ENCODE assay signal across 8 cellular contexts in genomic region chr7:134547738-134548054, GRCh38. TPM values are rescaled to one million over a fixed set of nuclear protein-coding genes. Genes with fewer than 3 reads are reported as not detected.
DNase-seq lines count a peak whose midpoint lies in the region; ATAC-seq and TF ChIP-seq lines count a peak whose summit lies in the region.

No MANE protein-coding gene starts in this region.

- H3K4me3 ChIP-seq in AG10803 (ENCODE audit: low read length): peak overlapping the region; percentile 62
- H3K4me3 ChIP-seq in astrocyte of the spinal cord (ENCODE audit: low read depth, low read length): peak overlapping the region; percentile 48
- H3K4me3 ChIP-seq in testis: no peak overlapping the region

- H3K27ac Mint-ChIP-seq in activated CD4-positive, alpha-beta memory T cell treated with anti-CD3 and anti-CD28 coated beads, Interleukin-2, amount 10 ng/mL, durations not matched to agents 7 days and 5 days: no peak overlapping the region

- 33 to 44% methylated on average over 10 of the region's 10 CpGs for WGBS in testis, 2 donors

- DNase-seq in AG10803 (ENCODE audit: low read depth): peak; percentile 54
- peak; percentile 82 for DNase-seq in astrocyte of the spinal cord (ENCODE audit: low read depth, low spot score)
- DNase-seq in iris pigment epithelial cell (ENCODE audit: low read depth): peak; percentile 81
- peak; percentile 84 for DNase-seq in testis
- DNase-seq in activated CD4-positive, alpha-beta memory T cell treated with anti-CD3 and anti-CD28 coated beads, Interleukin-2, amount 10 ng/mL, durations not matched to agents 7 days and 5 days: no peak
- no peak for DNase-seq in NOMO-1 treated with dmso at 0.1 percent for 144 hours (lab: John Stamatoyannopoulos, UW; ENCODE audit: unreplicated experiment)

- intact Hi-C loops in testis (cut with DNase I; ENCODE audit: low total_unique reads): no loop called here

- H3K36me3 ChIP-seq in testis (ENCODE audit: low read depth, missing control alignments): no peaks in the 10 kb centered on the region

- H3K4me1 ChIP-seq in testis: peaks cover 3% of the 10 kb centered on the region

- in situ Hi-C loops in astrocyte of the spinal cord (cut with HindIII; ENCODE audit: low sequenced_read_pairs): no loop called here

- CTCF ChIA-PET in activated CD4-positive, alpha-beta memory T cell treated with anti-CD3 and anti-CD28 coated beads, Interleukin-2, amount 10 ng/mL, durations not matched to agents 7 days and 5 days (lab: Charles Lee): interaction anchor here (0.7 to 5.3 kb wide), 14 partner anchors 9 to 1121 kb away, joined by 3 to 56 read pairs (median 4); no protein-coding TSS in a partner anchor

- H3K9me3 Mint-ChIP-seq in activated CD4-positive, alpha-beta memory T cell treated with anti-CD3 and anti-CD28 coated beads, Interleukin-2, amount 10 ng/mL, durations not matched to agents 7 days and 5 days: no peaks in the 10 kb centered on the region

- POLR2A ChIA-PET in activated CD4-positive, alpha-beta memory T cell treated with anti-CD3 and anti-CD28 coated beads, Interleukin-2, amount 10 ng/mL, durations not matched to agents 7 days and 5 days (lab: Charles Lee): no interaction called here

- no peaks in the 10 kb centered on the region for H3K27me3 ChIP-seq in testis

- no peak for TF ChIP-seq CTCF in AG10803 (conservative IDR thresholded peaks at IDR 0.05; ENCODE audit: low read length)
- TF ChIP-seq CTCF in astrocyte of the spinal cord (IDR thresholded peaks at IDR 0.05; ENCODE audit: low read depth, low read length): no peak
- TF ChIP-seq CTCF in testis (IDR thresholded peaks at IDR 0.05): no peak

- ATAC-seq in GM19372 (IDR thresholded peaks at IDR 0.05; ENCODE audit: low read depth, unreplicated experiment) (peak; percentile 86), HG03280 (IDR thresholded peaks at IDR 0.05; ENCODE audit: unreplicated experiment) (peak; percentile 70)

- peaks cover 26% of the 10 kb centered on the region for H3K27me3 Mint-ChIP-seq in activated CD4-positive, alpha-beta memory T cell treated with anti-CD3 and anti-CD28 coated beads, Interleukin-2, amount 10 ng/mL, durations not matched to agents 7 days and 5 days

- H3K27ac ChIP-seq in testis: peak overlapping the region in 1 of 2 donors; percentile 48

- no peaks in the 10 kb centered on the region for H3K9me3 ChIP-seq in testis

- H3K4me3 Mint-ChIP-seq in activated CD4-positive, alpha-beta memory T cell treated with anti-CD3 and anti-CD28 coated beads, Interleukin-2, amount 10 ng/mL, durations not matched to agents 7 days and 5 days: no peak overlapping the region

- H3K36me3 Mint-ChIP-seq in activated CD4-positive, alpha-beta memory T cell treated with anti-CD3 and anti-CD28 coated beads, Interleukin-2, amount 10 ng/mL, durations not matched to agents 7 days and 5 days (ENCODE audit: low read depth): no peaks in the 10 kb centered on the region

- TF ChIP-seq POLR2A in testis (IDR thresholded peaks at IDR 0.05): no peak

- H3K4me1 Mint-ChIP-seq in activated CD4-positive, alpha-beta memory T cell treated with anti-CD3 and anti-CD28 coated beads, Interleukin-2, amount 10 ng/mL, durations not matched to agents 7 days and 5 days: peaks cover 10% of the 10 kb centered on the region

RNA-seq across cellular contexts. Expression of gene AKR1B15, which starts 1.2 kb away (rescaled TPM):
- 1 to 10 TPM; 1.9 to 2.1 TPM for total RNA-seq in testis
- 0.80 TPM for polyA plus RNA-seq in testis (ENCODE audit: insufficient read depth, low read depth, low replicate concordance)
- total RNA-seq in activated CD4-positive, alpha-beta memory T cell treated with anti-CD3 and anti-CD28 coated beads, Interleukin-2, amount 10 ng/mL, durations not matched to agents 7 days and 5 days: not detected

RNA-seq across cellular contexts. Expression of gene AKR1B10, which starts 20.3 kb away (rescaled TPM):
- 1 to 10 TPM in 1 of 2 donors, under 1 TPM in 1; 0.81 to 3.3 TPM for total RNA-seq in testis
- polyA plus RNA-seq in testis (ENCODE audit: insufficient read depth, low read depth, low replicate concordance): 1.8 TPM
- total RNA-seq in activated CD4-positive, alpha-beta memory T cell treated with anti-CD3 and anti-CD28 coated beads, Interleukin-2, amount 10 ng/mL, durations not matched to agents 7 days and 5 days: not detected

Comparison
In these comparisons a context has a peak if more than half of its experiments do, and no peak if none do; other contexts are left out.
1. DNase-seq: peak in AG10803 (single experiment), astrocyte of the spinal cord (single experiment), iris pigment epithelial cell (single experiment) and testis (single experiment); none in activated CD4-positive, alpha-beta memory T cell treated with anti-CD3 and anti-CD28 coated beads, Interleukin-2, amount 10 ng/mL, durations not matched to agents 7 days and 5 days (single experiment) and NOMO-1 treated with dmso at 0.1 percent for 144 hours (single experiment).
2. H3K4me3 ChIP-seq: peak in AG10803 (single experiment) and astrocyte of the spinal cord (single experiment); none in testis (0 of 2).